ENCODE assay signal across 18 cellular contexts in the genomic region with DNA sequence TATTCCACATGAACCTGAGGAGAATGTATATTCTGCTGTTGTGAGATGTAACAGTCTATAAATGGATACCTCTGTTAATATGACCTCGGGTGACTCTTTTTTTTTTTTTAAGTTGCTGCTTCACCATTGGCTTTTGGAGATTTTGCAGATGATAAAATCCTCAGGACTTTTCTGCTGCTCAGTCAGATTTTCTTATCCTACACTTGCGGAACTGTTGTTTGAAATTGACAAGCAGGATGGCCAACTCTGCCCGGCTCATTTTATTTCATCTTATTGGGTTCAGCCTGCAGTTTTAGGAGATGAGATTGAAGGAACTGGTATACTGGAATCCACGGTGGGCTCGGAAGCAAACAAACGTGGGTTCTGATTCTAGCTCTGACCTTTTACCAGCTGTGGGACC. TPM values are rescaled to one million over a fixed set of nuclear protein-coding genes. Genes with fewer than 3 reads are reported as not detected.
A peak's percentile ranks its signal among the peaks of the same experiment; 100 is the strongest.
DNase-seq lines count a peak whose midpoint lies in the region; ATAC-seq and TF ChIP-seq lines count a peak whose summit lies in the region.
"Had no signal": no experiment of that assay in that cellular context is flagged by ENCODE, and none has a peak within 500 bp of the region (broad histone marks: within the 10 kb centered on the region; RNA-seq: fewer than 3 reads in every experiment).

No MANE protein-coding gene starts in this region.

- H3K4me1 ChIP-seq in heart right ventricle (peaks cover 3 to 54% (median 34%) of the 10 kb centered on the region in 9 donors), colonic mucosa (no peaks in the 10 kb centered on the region), osteoblast (ENCODE audit: insufficient read depth, low read length) (peaks cover 24% of the 10 kb centered on the region)

- H3K9ac ChIP-seq in colonic mucosa (ENCODE audit: low read depth in 2 of 2, low read length in 2 of 2), result no peak overlapping the region

- intact Hi-C loops in heart right ventricle (cut with DNase I), result loop anchor here in 1 of 10 donors (5.0 kb wide), 1 partner anchor 96 kb away; no protein-coding TSS in a partner anchor
- intact Hi-C loops in left ventricle myocardium superior (cut with micrococcal nuclease), result no loop called here
- intact Hi-C loops in colonic mucosa (cut with DNase I), result no loop called here

- H3K27me3 ChIP-seq in heart right ventricle (no peaks in the 10 kb centered on the region), colonic mucosa (no peaks in the 10 kb centered on the region), osteoblast (ENCODE audit: insufficient read depth, low read length) (no peaks in the 10 kb centered on the region)

- H3K9me3 ChIP-seq in heart right ventricle (no peaks in the 10 kb centered on the region), colonic mucosa (no peaks in the 10 kb centered on the region), osteoblast (ENCODE audit: low read depth, low read length) (no peaks in the 10 kb centered on the region)

- H3K36me3 ChIP-seq in heart right ventricle, result peaks cover 0 to 79% (median 3%) of the 10 kb centered on the region in 9 donors
- H3K36me3 ChIP-seq in colonic mucosa, result no peaks in the 10 kb centered on the region
- H3K36me3 ChIP-seq in osteoblast (ENCODE audit: insufficient read depth, low read length), result peaks cover 31% of the 10 kb centered on the region

- no peak overlapping the region for H2AFZ ChIP-seq in osteoblast (ENCODE audit: low read length)

- no peak for TF ChIP-seq CTCF in heart right ventricle (IDR thresholded peaks at IDR 0.05)
- TF ChIP-seq CTCF in colonic mucosa (IDR thresholded peaks at IDR 0.05), result no peak
- TF ChIP-seq CTCF in osteoblast (IDR thresholded peaks at IDR 0.05; ENCODE audit: extremely low read depth, low read depth, low read length), result no peak
- no peak for TF ChIP-seq CTCF in GM13977 (IDR thresholded peaks at IDR 0.05; ENCODE audit: extremely low read depth, insufficient read depth, missing control alignments)

- H3K4me3 ChIP-seq in heart right ventricle, result no peak overlapping the region
- no peak overlapping the region for H3K4me3 ChIP-seq in colonic mucosa
- H3K4me3 ChIP-seq in osteoblast (ENCODE audit: insufficient read depth, low read length), result no peak overlapping the region

- in situ Hi-C loops in GM13977 (cut with MboI; ENCODE audit: low pct_unique_long_range_greater_than_20kb, low sequenced_read_pairs, unreplicated experiment), result no loop called here

- H3K4me2 ChIP-seq in osteoblast (ENCODE audit: insufficient read depth, low read length), result no peak overlapping the region

- ATAC-seq in heart right ventricle, result no peak
- ATAC-seq in left ventricle myocardium superior, result no peak
- ATAC-seq in HG03135 (IDR thresholded peaks at IDR 0.05; ENCODE audit: unreplicated experiment), result no peak
- ATAC-seq in HG03565 (IDR thresholded peaks at IDR 0.05; ENCODE audit: unreplicated experiment), result no peak
- ATAC-seq: left colon; Panc1; SK-N-SH treated with all-trans-retinoic acid at 6 μM for 48 hours; stimulated activated effector memory CD8-positive, alpha-beta T cell treated with anti-CD3 and anti-CD28 coated beads, Interleukin-12 subunit alpha, Interleukin-12 subunit beta, amount 100 ng/mL, for 72 hours had no signal

- H3K27ac ChIP-seq in heart right ventricle (peak overlapping the region in 7 of 10 donors; percentile 18 to 100 (median 87)), colonic mucosa (peak overlapping the region; percentile 46), osteoblast (ENCODE audit: low read depth, low read length) (peak overlapping the region; percentile 61)

- peaks cover 74% of the 10 kb centered on the region for H3K79me2 ChIP-seq in osteoblast (ENCODE audit: insufficient read depth, low read length)

- H4K20me1 ChIP-seq in osteoblast (ENCODE audit: insufficient read depth, low read length), result no peaks in the 10 kb centered on the region

- DNase-seq in heart right ventricle (no peak), left ventricle myocardium superior (no peak), colonic mucosa (no peak), osteoblast (ENCODE audit: insufficient read length, low spot score, missing footprints) (no peak), GM13977 (ENCODE audit: low spot score) (no peak)
- DNase-seq in stimulated activated CD4-positive, alpha-beta T cell treated with anti-CD3 and anti-CD28 coated beads, Interleukin-4, amount 100 ng/mL, for 1 hour, result no peak
- DNase-seq: activated naive CD4-positive, alpha-beta T cell; Calu3; GOT3; Karpas-422; left colon; NCI-H1105; NCI-H774 had no signal

- 80 to 84% methylated on average over 6 of the region's 6 CpGs for WGBS in heart right ventricle, 2 donors

RNA-seq across cellular contexts. Expression of gene IL4R, which starts 19.3 kb away (rescaled TPM):
- total RNA-seq in heart right ventricle (10 to 100 TPM in 4 of 10 donors, 1 to 10 TPM in 6; 5.0 to 28.9 (median 9.7) TPM), left ventricle myocardium superior (9.8 TPM), colonic mucosa (10 to 100 TPM; 74.8 to 80.0 TPM), osteoblast (28.0 and 32.9 TPM in 2 replicates)
- 10 to 100 TPM; 10.0 to 10.2 TPM for polyA plus RNA-seq in heart right ventricle
